ENCODE assay signal across 2 cellular contexts in the genomic region with DNA sequence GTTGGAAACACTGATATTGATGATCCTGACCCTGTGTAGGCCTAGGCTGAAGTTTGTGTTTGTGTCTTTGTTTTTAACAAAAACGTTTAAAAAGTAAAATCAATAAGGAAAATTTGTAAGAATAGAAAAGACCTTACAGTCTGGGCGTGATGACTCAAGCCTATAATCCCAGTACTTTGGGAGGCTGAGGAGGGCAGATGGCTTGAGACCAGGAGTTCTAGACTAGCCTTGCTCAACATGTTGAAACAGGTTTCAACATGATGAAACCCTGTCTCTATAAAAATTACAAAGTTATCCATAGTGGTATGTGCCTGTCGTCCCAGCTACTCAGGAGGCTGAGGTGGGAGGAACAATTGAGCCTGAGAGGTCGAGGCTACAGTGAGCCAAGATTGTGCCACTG.
TF ChIP-seq lines count a peak whose summit lies in the region.

No MANE protein-coding gene starts in this region.

TF ChIP-seq in A549, 52 proteins besides CTCF, POLR2A, EP300 and RAD21:
- TF ChIP-seq SMC3 (IDR thresholded peaks at IDR 0.05) = no peak
- no peak for TF ChIP-seq MYC (IDR thresholded peaks at IDR 0.05; ENCODE audit: borderline replicate concordance, low read length)
- TF ChIP-seq, protein P1, sequence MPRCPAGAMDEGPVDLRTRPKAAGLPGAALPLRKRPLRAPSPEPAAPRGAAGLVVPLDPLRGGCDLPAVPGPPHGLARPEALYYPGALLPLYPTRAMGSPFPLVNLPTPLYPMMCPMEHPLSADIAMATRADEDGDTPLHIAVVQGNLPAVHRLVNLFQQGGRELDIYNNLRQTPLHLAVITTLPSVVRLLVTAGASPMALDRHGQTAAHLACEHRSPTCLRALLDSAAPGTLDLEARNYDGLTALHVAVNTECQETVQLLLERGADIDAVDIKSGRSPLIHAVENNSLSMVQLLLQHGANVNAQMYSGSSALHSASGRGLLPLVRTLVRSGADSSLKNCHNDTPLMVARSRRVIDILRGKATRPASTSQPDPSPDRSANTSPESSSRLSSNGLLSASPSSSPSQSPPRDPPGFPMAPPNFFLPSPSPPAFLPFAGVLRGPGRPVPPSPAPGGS (IDR thresholded peaks at IDR 0.05) = no peak
- no peak for TF ChIP-seq FOXS1 (CRISPR knock-in tag; IDR thresholded peaks at IDR 0.05)
- no peak for TF ChIP-seq BHLHE40 (IDR thresholded peaks at IDR 0.05; ENCODE audit: low read depth, low read length)
- no peak for TF ChIP-seq RCOR1 (IDR thresholded peaks at IDR 0.05; ENCODE audit: low read depth, low read length)
TF ChIP-seq in A549: peak in this region for 0.

TF ChIP-seq in K562, 482 proteins besides CTCF, POLR2A, EP300 and RAD21:
- TF ChIP-seq DLX4 (CRISPR knock-in tag; IDR thresholded peaks at IDR 0.05) = no peak
